Comparison of ENCODE assay signal across 34 cellular contexts in the genomic region with DNA sequence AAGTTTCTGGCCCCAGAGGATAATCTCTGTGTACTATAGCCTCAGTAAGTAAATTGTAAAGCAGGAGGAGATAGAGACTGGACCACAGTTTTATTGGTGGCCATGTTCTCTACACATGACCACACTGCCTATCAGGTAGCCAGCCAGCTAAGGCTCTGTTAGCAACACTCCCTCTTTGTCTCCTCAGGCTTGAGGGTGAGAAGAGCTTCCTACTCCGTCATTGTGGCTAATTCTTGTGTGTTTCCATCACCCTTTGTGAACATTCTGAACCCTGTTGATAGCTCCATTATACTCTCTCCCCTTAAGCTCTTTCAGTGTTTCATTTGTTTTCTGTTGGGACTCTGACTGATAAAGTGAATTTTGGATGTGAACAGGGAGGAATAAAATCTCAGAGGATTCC.
"Had no signal": no experiment of that assay in that cellular context is flagged by ENCODE, and none has a peak within 500 bp of the region (broad histone marks: within the 10 kb centered on the region; RNA-seq: fewer than 3 reads in every experiment).

No MANE protein-coding gene starts in this region.

- H3K36me3 ChIP-seq: left lung, lower lobe of right lung, pancreas, sigmoid colon, upper lobe of left lung, vagina had no signal

- H3K27me3 Mint-ChIP-seq: activated CD8-positive, alpha-beta T cell treated with anti-CD3 and anti-CD28 coated beads for 36 hours; activated naive CD4-positive, alpha-beta T cell treated with anti-CD3 and anti-CD28 coated beads, Interleukin-2, amount 50 U/mL, for 24 hours; activated naive CD8-positive, alpha-beta T cell treated with anti-CD3 and anti-CD28 coated beads, Interleukin-2, amount 50 U/mL, for 24 hours; activated T-helper 17 cell treated with anti-CD3 and anti-CD28 coated beads, Interleukin-2, amount 50 U/mL, for 72 hours; stimulated activated memory B cell treated with anti-CD40 and anti-IgM and Interleukin-4, amounts not matched to agents 10 μg/mL and 1 μg/mL and 100 μg/mL, for 72 hours; stimulated activated naive CD8-positive, alpha-beta T cell treated with anti-CD3 and anti-CD28 coated beads, Interleukin-15, amount 100 ng/mL, for 72 hours had no signal

- H3K27ac Mint-ChIP-seq: activated B cell treated with CpG ODN at 0.5 μM for 24 hours; activated CD8-positive, alpha-beta T cell treated with anti-CD3 and anti-CD28 coated beads for 36 hours; activated naive CD4-positive, alpha-beta T cell treated with anti-CD3 and anti-CD28 coated beads, Interleukin-2, amount 50 U/mL, for 24 hours; activated naive CD8-positive, alpha-beta T cell treated with anti-CD3 and anti-CD28 coated beads, Interleukin-2, amount 50 U/mL, for 24 hours; activated T-helper 17 cell treated with anti-CD3 and anti-CD28 coated beads, Interleukin-2, amount 50 U/mL, for 72 hours; endodermal cell; nephron progenitor cell; stimulated activated memory B cell treated with anti-CD40 and anti-IgM and Interleukin-4, amounts not matched to agents 10 μg/mL and 1 μg/mL and 100 μg/mL, for 72 hours; stimulated activated naive CD8-positive, alpha-beta T cell treated with anti-CD3 and anti-CD28 coated beads, Interleukin-15, amount 100 ng/mL, for 72 hours had no signal

- H3K4me1 Mint-ChIP-seq: activated B cell treated with CpG ODN at 0.5 μM for 24 hours; activated T-helper 17 cell treated with anti-CD3 and anti-CD28 coated beads, Interleukin-2, amount 50 U/mL, for 72 hours; endodermal cell; nephron progenitor cell; stimulated activated memory B cell treated with anti-CD40 and anti-IgM and Interleukin-4, amounts not matched to agents 10 μg/mL and 1 μg/mL and 100 μg/mL, for 72 hours; stimulated activated naive CD8-positive, alpha-beta T cell treated with anti-CD3 and anti-CD28 coated beads, Interleukin-15, amount 100 ng/mL, for 72 hours had no signal

- DNase-seq: activated B cell treated with CpG ODN at 0.5 μM for 24 hours; activated CD4-positive, alpha-beta T cell treated with anti-CD3 and anti-CD28 coated beads, Interleukin-2, amount 50 U/mL, for 1 hour; activated CD8-positive, alpha-beta T cell treated with anti-CD3 and anti-CD28 coated beads for 36 hours; activated gamma-delta T cell treated with Interleukin-2 at 50 U/mL for 16 hours; activated naive CD8-positive, alpha-beta T cell treated with anti-CD3 and anti-CD28 coated beads, Interleukin-2, amount 50 U/mL, for 24 hours; activated T-cell treated with anti-CD3 and anti-CD28 coated beads, Interleukin-2, amount 50 U/mL, for 4 hours; amygdala; central memory CD4-positive, alpha-beta T cell; endodermal cell; foreskin fibroblast; head of caudate nucleus; hypothalamus; kidney glomerular epithelial cell; left lung; lower lobe of right lung; mesenchymal stem cell; mucosa of descending colon; nephron progenitor cell; nucleus accumbens; pancreas; psoas muscle; sigmoid colon; stimulated activated CD4-positive, alpha-beta T cell treated with anti-CD3 and anti-CD28 coated beads, Interleukin-1b, Interleukin-23, amount 100 ng/mL, for 48 hours; stimulated activated CD4-positive, alpha-beta T cell treated with anti-CD3 and anti-CD28 coated beads, Interleukin-4, amount 100 ng/mL, for 4 hours; stimulated activated CD8-positive, alpha-beta memory T cell treated with anti-CD3 and anti-CD28 coated beads, Interleukin-4, amount 100 ng/mL, for 48 hours; stimulated activated naive CD8-positive, alpha-beta T cell treated with anti-CD3 and anti-CD28 coated beads, Interleukin-15, amount 100 ng/mL, for 72 hours; substantia nigra; upper lobe of left lung had no signal

- H3K4me3 ChIP-seq: left lung, lower lobe of right lung, mucosa of descending colon, pancreas, psoas muscle, sigmoid colon, smooth muscle cell, upper lobe of left lung, vagina had no signal

- H3K4me1 ChIP-seq: left lung, lower lobe of right lung, pancreas, psoas muscle, sigmoid colon, upper lobe of left lung, vagina had no signal

- H3K4me3 Mint-ChIP-seq: activated B cell treated with CpG ODN at 0.5 μM for 24 hours; activated CD8-positive, alpha-beta T cell treated with anti-CD3 and anti-CD28 coated beads for 36 hours; activated naive CD4-positive, alpha-beta T cell treated with anti-CD3 and anti-CD28 coated beads, Interleukin-2, amount 50 U/mL, for 24 hours; activated naive CD8-positive, alpha-beta T cell treated with anti-CD3 and anti-CD28 coated beads, Interleukin-2, amount 50 U/mL, for 24 hours; activated T-cell treated with anti-CD3 and anti-CD28 coated beads, Interleukin-2, amount 50 U/mL, for 4 hours; activated T-helper 17 cell treated with anti-CD3 and anti-CD28 coated beads, Interleukin-2, amount 50 U/mL, for 72 hours; endodermal cell; nephron progenitor cell; stimulated activated memory B cell treated with anti-CD40 and anti-IgM and Interleukin-4, amounts not matched to agents 10 μg/mL and 1 μg/mL and 100 μg/mL, for 72 hours; stimulated activated naive CD8-positive, alpha-beta T cell treated with anti-CD3 and anti-CD28 coated beads, Interleukin-15, amount 100 ng/mL, for 72 hours had no signal

- H3K36me3 Mint-ChIP-seq: stimulated activated memory B cell treated with anti-CD40 and anti-IgM and Interleukin-4, amounts not matched to agents 10 μg/mL and 1 μg/mL and 100 μg/mL, for 72 hours had no signal

- H3K27ac ChIP-seq: left lung, lower lobe of right lung, pancreas, psoas muscle, sigmoid colon, upper lobe of left lung, vagina had no signal

- H3K4me2 ChIP-seq: smooth muscle cell had no signal

- ATAC-seq: activated CD8-positive, alpha-beta T cell treated with anti-CD3 and anti-CD28 coated beads for 36 hours; activated naive CD8-positive, alpha-beta T cell treated with anti-CD3 and anti-CD28 coated beads, Interleukin-2, amount 50 U/mL, for 24 hours; activated T-cell treated with anti-CD3 and anti-CD28 coated beads, Interleukin-2, amount 50 U/mL, for 4 hours; activated T-helper 17 cell treated with anti-CD3 and anti-CD28 coated beads, Interleukin-2, amount 50 U/mL, for 72 hours; esophagus mucosa; left lung; lower lobe of right lung; mucosa of descending colon; pancreas; psoas muscle; stimulated activated memory B cell treated with anti-CD40 and anti-IgM and Interleukin-4, amounts not matched to agents 10 μg/mL and 1 μg/mL and 100 μg/mL, for 72 hours; stimulated activated naive CD8-positive, alpha-beta T cell treated with anti-CD3 and anti-CD28 coated beads, Interleukin-15, amount 100 ng/mL, for 72 hours had no signal

- H3K9me3 Mint-ChIP-seq: activated naive CD4-positive, alpha-beta T cell treated with anti-CD3 and anti-CD28 coated beads, Interleukin-2, amount 50 U/mL, for 24 hours; activated naive CD8-positive, alpha-beta T cell treated with anti-CD3 and anti-CD28 coated beads, Interleukin-2, amount 50 U/mL, for 24 hours; activated T-helper 17 cell treated with anti-CD3 and anti-CD28 coated beads, Interleukin-2, amount 50 U/mL, for 72 hours; endodermal cell; stimulated activated memory B cell treated with anti-CD40 and anti-IgM and Interleukin-4, amounts not matched to agents 10 μg/mL and 1 μg/mL and 100 μg/mL, for 72 hours had no signal

- H3K9me3 ChIP-seq: lower lobe of right lung, mucosa of descending colon, pancreas, psoas muscle, upper lobe of left lung, vagina had no signal

- H3K27me3 ChIP-seq: left lung, pancreas, sigmoid colon, upper lobe of left lung, vagina had no signal
